8 cellular contexts compared by ENCODE assay signal in genomic region chr17:75270218-75270965, GRCh38. TPM values are rescaled to one million over a fixed set of nuclear protein-coding genes. Genes with fewer than 3 reads are reported as not detected.
DNase-seq lines count a peak whose midpoint lies in the region; ATAC-seq and TF ChIP-seq lines count a peak whose summit lies in the region.

No MANE protein-coding gene starts in this region.

- peak; percentile 80 for DNase-seq in ACHN
- DNase-seq in NCI-H2196 (lab: John Stamatoyannopoulos, UW; ENCODE audit: unreplicated experiment): peak; percentile 57
- no peak for DNase-seq in activated B cell treated with CpG ODN at 0.5 μM for 24 hours
- DNase-seq in colonic mucosa: peak; percentile 73
- peak; percentile 76 for DNase-seq in left lobe of liver (ENCODE audit: low spot score)
- DNase-seq in stimulated activated CD4-positive, alpha-beta T cell treated with anti-CD3 and anti-CD28 coated beads, TNF-alpha, amount 100 ng/mL, for 24 hours (ENCODE audit: low read depth in 3 of 3): peak in 2 of 3 experiments; percentile 31 to 64

- peak overlapping the region; percentile 90 to 92 for H3K9ac ChIP-seq in colonic mucosa (ENCODE audit: low read depth in 2 of 2, low read length in 2 of 2)

- H3K9me3 ChIP-seq in colonic mucosa: no peaks in the 10 kb centered on the region

- H3K4me1 ChIP-seq in colonic mucosa: peaks cover 4% of the 10 kb centered on the region

- peaks cover 20% of the 10 kb centered on the region for H3K4me1 Mint-ChIP-seq in activated B cell treated with CpG ODN at 0.5 μM for 24 hours

- H3K36me3 ChIP-seq in colonic mucosa: peaks cover 4% of the 10 kb centered on the region

- peak overlapping the region; percentile 86 for H3K4me3 Mint-ChIP-seq in activated B cell treated with CpG ODN at 0.5 μM for 24 hours

- H3K4me3 ChIP-seq in colonic mucosa: peak overlapping the region; percentile 92

- in situ Hi-C loops in ACHN (cut with HindIII; ENCODE audit: low pct_ligation_motif_present, low pct_unique_long_range_greater_than_20kb, low sequenced_read_pairs): no loop called here

- TF ChIP-seq CTCF in activated B cell treated with CpG ODN at 0.5 μM for 24 hours (IDR thresholded peaks at IDR 0.05) (no peak), colonic mucosa (IDR thresholded peaks at IDR 0.05) (peak; percentile 33)

- no peaks in the 10 kb centered on the region for H3K27me3 Mint-ChIP-seq in activated B cell treated with CpG ODN at 0.5 μM for 24 hours

- intact Hi-C loops in activated B cell treated with CpG ODN at 0.5 μM for 24 hours (cut with micrococcal nuclease): loop anchor here (1.0 to 5.0 kb wide), 5 partner anchors 9 to 318 kb away; partner anchors contain the start of genes CASKIN2, GGA3, MRPS7 and TSEN54
- intact Hi-C loops in colonic mucosa (cut with DNase I): no loop called here

- peak overlapping the region; percentile 90 for H3K27ac ChIP-seq in colonic mucosa

- CTCF ChIA-PET in activated B cell treated with CpG ODN at 0.5 μM for 24 hours (lab: Charles Lee): interaction anchor here (0.6 to 3.3 kb wide), 31 partner anchors 9 to 483 kb away, joined by 3 to 38 read pairs (median 3); partner anchors contain the start of genes ARMC7, GGA3, MRPS7 and NUP85

- H3K9me3 Mint-ChIP-seq in activated B cell treated with CpG ODN at 0.5 μM for 24 hours: no peaks in the 10 kb centered on the region

- peak; percentile 36 for TF ChIP-seq POLR2A in GM15510 (IDR thresholded peaks at IDR 0.05; ENCODE audit: borderline replicate concordance, extremely low read depth, insufficient read length)

- H3K36me3 Mint-ChIP-seq in activated B cell treated with CpG ODN at 0.5 μM for 24 hours (ENCODE audit: low read depth): peaks cover 47% of the 10 kb centered on the region

- H3K27me3 ChIP-seq in colonic mucosa: no peaks in the 10 kb centered on the region

- POLR2A ChIA-PET in activated B cell treated with CpG ODN at 0.5 μM for 24 hours (lab: Charles Lee): interaction anchor here (0.6 to 7.4 kb wide), 37 partner anchors 9 to 637 kb away, joined by 3 to 110 read pairs (median 6); partner anchors contain the start of genes GGA3, GRB2, MRPS7 and NUP85

- H3K27ac Mint-ChIP-seq in activated B cell treated with CpG ODN at 0.5 μM for 24 hours: peak overlapping the region; percentile 79

- ATAC-seq in HG02885 (IDR thresholded peaks at IDR 0.05; ENCODE audit: poor library complexity, unreplicated experiment): peak; percentile 41
- ATAC-seq in activated B cell treated with CpG ODN at 0.5 μM for 24 hours (ENCODE audit: low read depth): peak; percentile 49
- peak; percentile 61 for ATAC-seq in left lobe of liver

RNA-seq across cellular contexts. Expression of gene MIF4GD, which starts 0.6 kb away (rescaled TPM):
- 50.8 and 55.2 TPM in 2 replicates for total RNA-seq in activated B cell treated with CpG ODN at 0.5 μM for 24 hours
- total RNA-seq in colonic mucosa: 10 to 100 TPM; 18.5 to 19.2 TPM
- total RNA-seq in left lobe of liver: 7.7 TPM

RNA-seq across cellular contexts. Expression of gene MRPS7, which starts 8.7 kb away (rescaled TPM):
- total RNA-seq in activated B cell treated with CpG ODN at 0.5 μM for 24 hours: 67.6 and 71.3 TPM in 2 replicates
- total RNA-seq in colonic mucosa: 100 to 1,000 TPM in 1 of 2 donors, 10 to 100 TPM in 1; 62.9 to 118 TPM
- total RNA-seq in left lobe of liver: 36.1 TPM

RNA-seq across cellular contexts. Expression of gene GGA3, which starts 9.0 kb away (rescaled TPM):
- 116 and 119 TPM in 2 replicates for total RNA-seq in activated B cell treated with CpG ODN at 0.5 μM for 24 hours
- 10 to 100 TPM; 32.5 to 48.4 TPM for total RNA-seq in colonic mucosa
- 17.9 TPM for total RNA-seq in left lobe of liver

RNA-seq across cellular contexts. Expression of gene SLC25A19, which starts 18.8 kb away (rescaled TPM):
- total RNA-seq in activated B cell treated with CpG ODN at 0.5 μM for 24 hours: 87.6 and 96.7 TPM in 2 replicates
- 10 to 100 TPM in 1 of 2 donors, 1 to 10 TPM in 1; 9.8 to 24.8 TPM for total RNA-seq in colonic mucosa
- total RNA-seq in left lobe of liver: 3.6 TPM
